ENCODE assay signal across 1 cellular context in genomic region chr14:69081271-69081670, GRCh38.
A peak's percentile ranks its signal among the peaks of the same experiment; 100 is the strongest.
TF ChIP-seq lines count a peak whose summit lies in the region.

No MANE protein-coding gene starts in this region.

TF ChIP-seq in HepG2, 621 proteins besides CTCF, POLR2A, EP300 and RAD21:
- TF ChIP-seq HOMEZ (CRISPR knock-in tag; IDR thresholded peaks at IDR 0.05; ENCODE audit: low read depth) (peak; percentile 56; the same call in 1 of the 2 replicates), HNF4A (CRISPR knock-in tag; IDR thresholded peaks at IDR 0.05) (0 out of 2 replicates have a peak, but pooled peaks have one; percentile 12), SMC3 (IDR thresholded peaks at IDR 0.05; ENCODE audit: low read length) (no peak), RARA (CRISPR knock-in tag; IDR thresholded peaks at IDR 0.05) (peak; percentile 48), SAP130 (CRISPR knock-in tag; IDR thresholded peaks at IDR 0.05; ENCODE audit: low read depth) (0 out of 2 replicates have a peak, but pooled peaks have one; percentile 25)
